8 cellular contexts compared by ENCODE assay signal in genomic region chr4:67820903-67821302, GRCh38.
"Had no signal": no experiment of that assay in that cellular context is flagged by ENCODE, and none has a peak within 500 bp of the region (broad histone marks: within the 10 kb centered on the region; RNA-seq: fewer than 3 reads in every experiment).

No MANE protein-coding gene starts in this region.

- H3K36me3 ChIP-seq: HAP-1 had no signal

- H2AFZ ChIP-seq: GM23248 had no signal

- H3K9me3 ChIP-seq: HAP-1 had no signal

- H3K27ac ChIP-seq: GM23248 had no signal

- H3K4me1 ChIP-seq: HAP-1 had no signal

- H3K9ac ChIP-seq: GM23248 had no signal

- ATAC-seq: HCT116, K562 had no signal

- DNase-seq: GM23248, GOT3, H7, HFFc6, IMR-90 had no signal

- H3K4me3 ChIP-seq: GM23248, HAP-1, K562 had no signal
